26 cellular contexts compared by ENCODE assay signal in genomic region chr17:20213429-20213828, GRCh38.
"Had no signal": no experiment of that assay in that cellular context is flagged by ENCODE, and none has a peak within 500 bp of the region (broad histone marks: within the 10 kb centered on the region; RNA-seq: fewer than 3 reads in every experiment).

No MANE protein-coding gene starts in this region.

- H3K36me3 Mint-ChIP-seq: natural killer cell treated with Interleukin-12 subunit alpha and Interleukin-12 subunit beta and Interleukin-15 and Interleukin-18, amount 100 ng/mL, for 72 hours had no signal

- H3K27ac ChIP-seq: breast epithelium, foreskin keratinocyte, heart left ventricle, upper lobe of left lung, vagina, WERI-Rb-1 had no signal

- H3K27ac Mint-ChIP-seq: activated CD8-positive, alpha-beta T cell treated with anti-CD3 and anti-CD28 coated beads for 36 hours; activated naive CD8-positive, alpha-beta T cell treated with anti-CD3 and anti-CD28 coated beads, Interleukin-2, amount 50 U/mL, for 24 hours; activated T-helper 17 cell treated with anti-CD3 and anti-CD28 coated beads, Interleukin-2, amount 50 U/mL, for 72 hours; immature natural killer cell; natural killer cell treated with Interleukin-12 subunit alpha and Interleukin-12 subunit beta and Interleukin-15 and Interleukin-18, amount 100 ng/mL, for 72 hours had no signal

- H3K9me3 Mint-ChIP-seq: activated CD8-positive, alpha-beta T cell treated with anti-CD3 and anti-CD28 coated beads for 36 hours; activated naive CD8-positive, alpha-beta T cell treated with anti-CD3 and anti-CD28 coated beads, Interleukin-2, amount 50 U/mL, for 24 hours; activated T-cell treated with anti-CD3 and anti-CD28 coated beads, Interleukin-2, amount 50 U/mL, for 4 hours; activated T-helper 17 cell treated with anti-CD3 and anti-CD28 coated beads, Interleukin-2, amount 50 U/mL, for 72 hours; immature natural killer cell; natural killer cell treated with Interleukin-12 subunit alpha and Interleukin-12 subunit beta and Interleukin-15 and Interleukin-18, amount 100 ng/mL, for 72 hours had no signal

- ATAC-seq: activated CD8-positive, alpha-beta T cell treated with anti-CD3 and anti-CD28 coated beads for 36 hours; activated naive CD8-positive, alpha-beta T cell treated with anti-CD3 and anti-CD28 coated beads, Interleukin-2, amount 50 U/mL, for 24 hours; activated T-cell treated with anti-CD3 and anti-CD28 coated beads, Interleukin-2, amount 50 U/mL, for 4 hours; activated T-helper 17 cell treated with anti-CD3 and anti-CD28 coated beads, Interleukin-2, amount 50 U/mL, for 72 hours; esophagus mucosa; foreskin keratinocyte; heart left ventricle; natural killer cell treated with Interleukin-12 subunit alpha and Interleukin-12 subunit beta and Interleukin-15 and Interleukin-18, amount 100 ng/mL, for 72 hours; right cardiac atrium had no signal

- DNase-seq: activated CD4-positive, alpha-beta T cell treated with anti-CD3 and anti-CD28 coated beads, Interleukin-2, amount 50 U/mL, for 1 hour; activated CD4-positive, CD25-positive, alpha-beta regulatory T cell treated with anti-CD3 and anti-CD28 coated beads, Interleukin-2, amount 50 U/mL, for 72 hours; activated CD8-positive, alpha-beta T cell treated with anti-CD3 and anti-CD28 coated beads for 36 hours; activated gamma-delta T cell treated with Interleukin-2 at 50 U/mL for 16 hours; activated naive CD4-positive, alpha-beta T cell treated with anti-CD3 and anti-CD28 coated beads, Interleukin-2, amount 50 U/mL, for 16 hours; activated naive CD8-positive, alpha-beta T cell treated with anti-CD3 and anti-CD28 coated beads, Interleukin-2, amount 50 U/mL, for 24 hours; activated T-cell treated with anti-CD3 and anti-CD28 coated beads, Interleukin-2, amount 50 U/mL, for 4 hours; amygdala; central memory CD4-positive, alpha-beta T cell; foreskin keratinocyte; heart left ventricle; hypothalamus; immature natural killer cell; kidney; right cardiac atrium; stimulated activated CD4-positive, alpha-beta T cell treated with anti-CD3 and anti-CD28 coated beads, Interleukin-2, amount 100 ng/mL, for 48 hours; stimulated activated naive CD4-positive, alpha-beta T cell treated with Interleukin-2 at 50 U/mL for 16 hours; T-helper 1 cell; upper lobe of left lung; WERI-Rb-1 had no signal

- H3K27me3 Mint-ChIP-seq: activated CD8-positive, alpha-beta T cell treated with anti-CD3 and anti-CD28 coated beads for 36 hours; activated naive CD8-positive, alpha-beta T cell treated with anti-CD3 and anti-CD28 coated beads, Interleukin-2, amount 50 U/mL, for 24 hours; activated T-helper 17 cell treated with anti-CD3 and anti-CD28 coated beads, Interleukin-2, amount 50 U/mL, for 72 hours; natural killer cell treated with Interleukin-12 subunit alpha and Interleukin-12 subunit beta and Interleukin-15 and Interleukin-18, amount 100 ng/mL, for 72 hours had no signal

- H3K9me3 ChIP-seq: breast epithelium, heart left ventricle, upper lobe of left lung, vagina had no signal

- H3K36me3 ChIP-seq: breast epithelium, upper lobe of left lung, vagina, WERI-Rb-1 had no signal

- H3K4me3 Mint-ChIP-seq: activated CD8-positive, alpha-beta T cell treated with anti-CD3 and anti-CD28 coated beads for 36 hours; activated naive CD8-positive, alpha-beta T cell treated with anti-CD3 and anti-CD28 coated beads, Interleukin-2, amount 50 U/mL, for 24 hours; activated T-cell treated with anti-CD3 and anti-CD28 coated beads, Interleukin-2, amount 50 U/mL, for 4 hours; activated T-helper 17 cell treated with anti-CD3 and anti-CD28 coated beads, Interleukin-2, amount 50 U/mL, for 72 hours; immature natural killer cell; natural killer cell treated with Interleukin-12 subunit alpha and Interleukin-12 subunit beta and Interleukin-15 and Interleukin-18, amount 100 ng/mL, for 72 hours had no signal

- H3K4me1 ChIP-seq: breast epithelium, foreskin keratinocyte, heart left ventricle, upper lobe of left lung, vagina had no signal

- FAIRE-seq: kidney, TTC549 had no signal

- H3K4me1 Mint-ChIP-seq: activated naive CD8-positive, alpha-beta T cell treated with anti-CD3 and anti-CD28 coated beads, Interleukin-2, amount 50 U/mL, for 24 hours; activated T-helper 17 cell treated with anti-CD3 and anti-CD28 coated beads, Interleukin-2, amount 50 U/mL, for 72 hours; immature natural killer cell had no signal

- H3K4me3 ChIP-seq: breast epithelium, heart left ventricle, upper lobe of left lung, vagina had no signal

- H3K27me3 ChIP-seq: breast epithelium, foreskin keratinocyte, heart left ventricle, upper lobe of left lung, vagina had no signal
